8 cellular contexts compared by ENCODE assay signal in genomic region chr10:128125944-128126764, GRCh38. TPM values are rescaled to one million over a fixed set of nuclear protein-coding genes. Genes with fewer than 3 reads are reported as not detected.
A peak's percentile ranks its signal among the peaks of the same experiment; 100 is the strongest.
DNase-seq lines count a peak whose midpoint lies in the region; ATAC-seq and TF ChIP-seq lines count a peak whose summit lies in the region.

TSS of gene MKI67 (minus strand) at chr10:128126423. CDS start at chr10:128125667, 756 bp downstream.

- H3K4me1 ChIP-seq in right lobe of liver, result peaks cover 0 to 15% (median 4%) of the 10 kb centered on the region in 4 donors

- peaks cover 0 to 28% of the 10 kb centered on the region in 2 donors for H3K27me3 ChIP-seq in right lobe of liver

- DNase-seq in NCI-H748 (lab: John Stamatoyannopoulos, UW; ENCODE audit: unreplicated experiment) (peak; percentile 92), dermis microvascular lymphatic vessel endothelial cell (ENCODE audit: low read depth in 2 of 2) (peak; percentile 68 to 90), right lobe of liver (peak; percentile 85 to 87 (median 86))
- peak; percentile 86 for DNase-seq in activated CD4-positive, alpha-beta T cell treated with anti-CD3 and anti-CD28 coated beads, Interleukin-2, amount 50 U/mL, for 1 hour
- peak; percentile 89 for DNase-seq in stimulated activated CD4-positive, alpha-beta T cell treated with anti-CD3 and anti-CD28 coated beads, Interleukin-4, amount 100 ng/mL, for 1 hour

- no peak for TF ChIP-seq POLR2A in right lobe of liver (IDR thresholded peaks at IDR 0.05)

- TF ChIP-seq CTCF in C4-2B (conservative IDR thresholded peaks at IDR 0.05) (no peak), right lobe of liver (IDR thresholded peaks at IDR 0.05) (no peak)

- WGBS in right lobe of liver (ENCODE audit: insufficient coverage, low coverage, low lambda C conversion rate, missing lambda C conversion rate), result under 1% methylated on average over 14 of the region's 95 CpGs

- peak within 1 kb of the TSS; percentile 97 for H3K27ac ChIP-seq in C4-2B
- H3K27ac ChIP-seq in right lobe of liver, result no peak within 1 kb of the TSS

- H3K36me3 ChIP-seq in right lobe of liver, result no peaks in the 10 kb centered on the region

- ATAC-seq in GM19351 (IDR thresholded peaks at IDR 0.05; ENCODE audit: unreplicated experiment) (peak; percentile 70), HG03469 (IDR thresholded peaks at IDR 0.05; ENCODE audit: unreplicated experiment) (peak; percentile 64), right lobe of liver (peak; percentile 94 to 98 (median 96))

- no peaks in the 10 kb centered on the region for H3K9me3 ChIP-seq in right lobe of liver

- intact Hi-C loops in right lobe of liver (cut with DNase I), result no loop called here

- peak within 1 kb of the TSS; percentile 52 to 63 (median 56) for H3K4me3 ChIP-seq in right lobe of liver

RNA-seq across cellular contexts. Expression of gene MKI67, which starts in this region (rescaled TPM):
- 9.0 and 15.4 TPM in 2 replicates for total RNA-seq in dermis microvascular lymphatic vessel endothelial cell
- 1 to 10 TPM in 4 of 6 experiments, under 1 TPM in 2; 0.42 to 4.6 (median 1.9) TPM for total RNA-seq in right lobe of liver
